8 cellular contexts compared by ENCODE assay signal in the genomic region with DNA sequence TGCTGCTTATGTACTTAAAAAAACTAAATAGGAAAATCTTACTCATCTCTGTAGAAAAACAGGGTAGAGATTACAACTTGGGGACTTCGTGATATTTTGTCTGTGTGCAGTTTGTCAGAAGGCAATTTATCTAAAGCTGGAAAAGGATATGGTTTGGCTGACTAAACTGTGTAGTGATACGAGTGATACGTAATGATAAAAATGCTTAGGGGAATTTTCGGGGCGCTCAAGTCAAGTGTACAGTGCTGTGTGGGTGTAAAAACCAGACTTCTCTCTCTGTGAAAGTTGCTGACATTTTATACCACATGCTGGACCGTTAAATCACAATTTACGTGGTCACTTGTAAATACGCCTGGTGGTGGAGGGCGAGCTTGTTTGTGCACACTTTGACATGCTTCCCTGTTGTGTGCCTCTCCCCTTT.
DNase-seq lines count a peak whose midpoint lies in the region; ATAC-seq and TF ChIP-seq lines count a peak whose summit lies in the region.

No MANE protein-coding gene starts in this region.

- no peaks in the 10 kb centered on the region for H3K36me3 Mint-ChIP-seq in CD4-positive, CD25-positive, alpha-beta regulatory T cell

- peak overlapping the region; percentile 65 to 90 (median 83) for H3K27ac Mint-ChIP-seq in CD4-positive, CD25-positive, alpha-beta regulatory T cell

- H3K4me3 ChIP-seq in CD4-positive, CD25-positive, alpha-beta regulatory T cell (ENCODE audit: low read depth, low read length): peak overlapping the region; percentile 97
- no peak overlapping the region for H3K4me3 ChIP-seq in foreskin fibroblast (ENCODE audit: low read depth in 1 of 2, low read length in 2 of 2)

- peak overlapping the region; percentile 70 to 85 (median 78) for H3K4me3 Mint-ChIP-seq in CD4-positive, CD25-positive, alpha-beta regulatory T cell

- peak; percentile 83 to 84 for ATAC-seq in CD4-positive, CD25-positive, alpha-beta regulatory T cell (ENCODE audit: low read depth in 2 of 2)
- peak; percentile 91 for ATAC-seq in GM19463 (IDR thresholded peaks at IDR 0.05; ENCODE audit: unreplicated experiment)
- peak; percentile 95 for ATAC-seq in HG03439 (IDR thresholded peaks at IDR 0.05; ENCODE audit: unreplicated experiment)
- ATAC-seq in foreskin keratinocyte: no peak

- H3K27me3 ChIP-seq in CD4-positive, CD25-positive, alpha-beta regulatory T cell (ENCODE audit: control insufficient read depth, insufficient read depth, low read length): no peaks in the 10 kb centered on the region
- peaks cover 49% of the 10 kb centered on the region for H3K27me3 ChIP-seq in foreskin keratinocyte

- H3K9me3 Mint-ChIP-seq in CD4-positive, CD25-positive, alpha-beta regulatory T cell: peaks cover 0 to 3% (median 0%) of the 10 kb centered on the region in 7 donors

- no peaks in the 10 kb centered on the region for H3K27me3 Mint-ChIP-seq in CD4-positive, CD25-positive, alpha-beta regulatory T cell

- H3K9me3 ChIP-seq in CD4-positive, CD25-positive, alpha-beta regulatory T cell (ENCODE audit: control insufficient read depth in 2 of 2, low read length in 2 of 2): no peaks in the 10 kb centered on the region

- TF ChIP-seq CTCF in foreskin fibroblast (IDR thresholded peaks at IDR 0.05; ENCODE audit: low read depth, low read length): no peak
- TF ChIP-seq CTCF in foreskin keratinocyte (conservative IDR thresholded peaks at IDR 0.05): no peak

- peak overlapping the region; percentile 72 for H3K27ac ChIP-seq in CD4-positive, CD25-positive, alpha-beta regulatory T cell (ENCODE audit: insufficient read depth, low read length, poor library complexity, severe bottlenecking)
- no peak overlapping the region for H3K27ac ChIP-seq in foreskin keratinocyte

- H3K4me1 Mint-ChIP-seq in CD4-positive, CD25-positive, alpha-beta regulatory T cell: peaks cover 12 to 43% (median 28%) of the 10 kb centered on the region in 4 donors

- H3K4me1 ChIP-seq in CD4-positive, CD25-positive, alpha-beta regulatory T cell (ENCODE audit: control insufficient read depth, insufficient read depth, low read length, poor library complexity, severe bottlenecking): peaks cover 18% of the 10 kb centered on the region
- no peaks in the 10 kb centered on the region for H3K4me1 ChIP-seq in foreskin keratinocyte

- no peaks in the 10 kb centered on the region for H3K36me3 ChIP-seq in CD4-positive, CD25-positive, alpha-beta regulatory T cell (ENCODE audit: control insufficient read depth, insufficient read depth, low read length)

- peak; percentile 20 to 80 (median 67) for DNase-seq in CD4-positive, CD25-positive, alpha-beta regulatory T cell
- DNase-seq in amniotic epithelial cell (ENCODE audit: low read depth) (peak; percentile 46), GM19238 (ENCODE audit: insufficient read length, low spot score) (no peak), foreskin fibroblast (no peak), NCI-H2196 (lab: John Stamatoyannopoulos, UW; ENCODE audit: unreplicated experiment) (no peak), foreskin keratinocyte (no peak)

Comparison
In these comparisons a context has a peak if more than half of its experiments do, and no peak if none do; other contexts are left out.
1. DNase-seq: peak in CD4-positive, CD25-positive, alpha-beta regulatory T cell (3 of 3) and amniotic epithelial cell (single experiment); none in GM19238 (single experiment), foreskin fibroblast (0 of 2), NCI-H2196 (single experiment) and foreskin keratinocyte (0 of 2).